Comparison of ENCODE assay signal across 12 cellular contexts in genomic region chr19:5036733-5037681, GRCh38.
DNase-seq lines count a peak whose midpoint lies in the region; ATAC-seq, FAIRE-seq and TF ChIP-seq lines count a peak whose summit lies in the region.
"Had no signal": no experiment of that assay in that cellular context is flagged by ENCODE, and none has a peak within 500 bp of the region (broad histone marks: within the 10 kb centered on the region; RNA-seq: fewer than 3 reads in every experiment).

No MANE protein-coding gene starts in this region.

- H3K9me3 ChIP-seq in right lobe of liver = no peaks in the 10 kb centered on the region
- no peaks in the 10 kb centered on the region for H3K9me3 ChIP-seq in HepG2 (ENCODE audit: low read length)
- no peaks in the 10 kb centered on the region for H3K9me3 ChIP-seq in mesodermal cell (ENCODE audit: control insufficient read depth, low read length)
- H3K9me3 ChIP-seq: upper lobe of left lung had no signal

- H3K36me3 Mint-ChIP-seq in activated T-cell treated with anti-CD3 and anti-CD28 coated beads, Interleukin-2, amount 50 U/mL, for 72 hours (ENCODE audit: insufficient read depth in 2 of 2) = no peaks in the 10 kb centered on the region

- 61% methylated on average over 22 of the region's 40 CpGs for WGBS in right lobe of liver (ENCODE audit: insufficient coverage, low coverage, low lambda C conversion rate, missing lambda C conversion rate)
- WGBS in HepG2 (ENCODE audit: low lambda C conversion rate) = 95% methylated on average over 40 of the region's 40 CpGs
- 87 to 91% methylated on average over 35 to 40 of the region's 40 CpGs for WGBS in mesodermal cell (ENCODE audit: insufficient coverage in 2 of 2), 2 experiments

- H3K27me3 ChIP-seq in right lobe of liver = no peaks in the 10 kb centered on the region
- H3K27me3 ChIP-seq in HepG2 (ENCODE audit: control insufficient read depth in 1 of 2, insufficient read depth in 2 of 2, low read length in 2 of 2) = no peaks in the 10 kb centered on the region
- H3K27me3 ChIP-seq: upper lobe of left lung had no signal

- peaks cover 18% of the 10 kb centered on the region; the same call in 1 of the 2 replicates for H4K20me1 ChIP-seq in HepG2 (ENCODE audit: insufficient read depth, low read length)

- peak; percentile 5 to 23 (median 13) for ATAC-seq in right lobe of liver
- ATAC-seq in HepG2 = no peak
- no peak for ATAC-seq in HG03108 (IDR thresholded peaks at IDR 0.05; ENCODE audit: unreplicated experiment)
- ATAC-seq in activated T-cell treated with anti-CD3 and anti-CD28 coated beads, Interleukin-2, amount 50 U/mL, for 72 hours (replicated peaks in 1 of 2) = no peak
- ATAC-seq: naive thymus-derived CD8-positive, alpha-beta T cell had no signal

- H3K27me3 Mint-ChIP-seq in activated T-cell treated with anti-CD3 and anti-CD28 coated beads, Interleukin-2, amount 50 U/mL, for 72 hours (ENCODE audit: low read depth) = no peaks in the 10 kb centered on the region
- H3K27me3 Mint-ChIP-seq: naive thymus-derived CD8-positive, alpha-beta T cell had no signal

- TF ChIP-seq POLR2A in right lobe of liver (IDR thresholded peaks at IDR 0.05) (no peak), HepG2 (IDR thresholded peaks at IDR 0.05; ENCODE audit: insufficient read depth in 1 of 2, low read depth in 2 of 2, low read length in 2 of 2) (no peak)

- TF ChIP-seq CTCF in right lobe of liver (IDR thresholded peaks at IDR 0.05) (no peak), HepG2 (CRISPR knock-in tag; IDR thresholded peaks at IDR 0.05) (no peak)

- intact Hi-C loops in right lobe of liver (cut with DNase I) (no loop called here), HepG2 (cut with micrococcal nuclease; ENCODE audit: unreplicated experiment) (no loop called here)

- POLR2A ChIA-PET in HepG2 (lab: Yijun Ruan, JAX) = interaction anchor here (1.3 kb wide), 1 partner anchor 9 kb away, joined by 3 read pairs; no protein-coding TSS in a partner anchor
- POLR2A ChIA-PET in HEK293T (lab: Yijun Ruan, JAX) = no interaction called here

- H2AFZ ChIP-seq in HepG2 (ENCODE audit: low read length) = no peak overlapping the region

- H3K4me1 ChIP-seq in right lobe of liver (no peaks in the 10 kb centered on the region), HepG2 (ENCODE audit: insufficient read depth, low read length) (peaks cover 2% of the 10 kb centered on the region; the same call in 1 of the 2 replicates), mesodermal cell (ENCODE audit: control insufficient read depth, insufficient read depth, low read length, poor library complexity, severe bottlenecking) (peaks cover 14% of the 10 kb centered on the region)

- no TSS peak for BruUV-seq in HepG2 (replicated peaks; lab: Mats Ljungman, UMichigan)

- no peak overlapping the region for H3K4me3 Mint-ChIP-seq in activated T-cell treated with anti-CD3 and anti-CD28 coated beads, Interleukin-2, amount 50 U/mL, for 72 hours
- H3K4me3 Mint-ChIP-seq: naive thymus-derived CD8-positive, alpha-beta T cell had no signal

- FAIRE-seq in HepG2 (lab: Jason Lieb, UNC) = no peak

- peaks cover 3% of the 10 kb centered on the region for H3K79me2 ChIP-seq in HepG2 (ENCODE audit: insufficient read depth, low read length)

- no peak overlapping the region for H3K4me3 ChIP-seq in right lobe of liver
- no peak overlapping the region for H3K4me3 ChIP-seq in HepG2 (replicated peaks in 1 of 3; ENCODE audit: insufficient read depth in 1 of 3, low read depth in 2 of 3, low read length in 3 of 3)
- no peak overlapping the region for H3K4me3 ChIP-seq in mesodermal cell (ENCODE audit: extremely low read depth, insufficient read depth, low read length, poor library complexity, severe bottlenecking)
- H3K4me3 ChIP-seq: upper lobe of left lung had no signal

- H3K27ac ChIP-seq in right lobe of liver = no peak overlapping the region
- no peak overlapping the region for H3K27ac ChIP-seq in HepG2 (ENCODE audit: extremely low read length, insufficient read depth, low read length)
- H3K27ac ChIP-seq in mesodermal cell (ENCODE audit: low read depth, low read length, severe bottlenecking) = peak overlapping the region; percentile 62
- H3K27ac ChIP-seq: upper lobe of left lung had no signal

- no peaks in the 10 kb centered on the region for H3K9me3 Mint-ChIP-seq in activated T-cell treated with anti-CD3 and anti-CD28 coated beads, Interleukin-2, amount 50 U/mL, for 72 hours
- H3K9me3 Mint-ChIP-seq: naive thymus-derived CD8-positive, alpha-beta T cell had no signal

- TF ChIP-seq EP300 in HepG2 (IDR thresholded peaks at IDR 0.05; ENCODE audit: low read depth in 2 of 2, low read length in 2 of 2) (no peak), HepG2 (CRISPR knock-in tag; IDR thresholded peaks at IDR 0.05; ENCODE audit: borderline replicate concordance) (no peak)

- TF ChIP-seq RAD21 in HepG2 (CRISPR knock-in tag; IDR thresholded peaks at IDR 0.05) = no peak

- H3K36me3 ChIP-seq in right lobe of liver = peaks cover 0 to 47% (median 4%) of the 10 kb centered on the region in 4 donors
- H3K36me3 ChIP-seq in HepG2 (replicated peaks in 1 of 2; ENCODE audit: control insufficient read depth in 1 of 2, insufficient read depth in 2 of 2, low read length in 2 of 2) = peaks cover 29 to 52% of the 10 kb centered on the region in 2 experiments; a peak in 4 of 5 replicates
- H3K36me3 ChIP-seq in mesodermal cell (ENCODE audit: control insufficient read depth, insufficient read depth, low read length) = peaks cover 55% of the 10 kb centered on the region

- peak in 1 of 3 donors; percentile 57 for DNase-seq in right lobe of liver
- no peak for DNase-seq in HepG2 (ENCODE audit: low spot score)
- peak; percentile 57 for DNase-seq in dedifferentiated amniotic fluid mesenchymal stem cell (ENCODE audit: extremely low spot score)
- no peak for DNase-seq in NCI-H146 treated with DMSO at 0.1 percent for 48 hours (lab: John Stamatoyannopoulos, UW; ENCODE audit: unreplicated experiment)
- DNase-seq in HEK293T (ENCODE audit: extremely low spot score) = no peak
- no peak for DNase-seq in activated T-cell treated with anti-CD3 and anti-CD28 coated beads, Interleukin-2, amount 50 U/mL, for 72 hours
- DNase-seq: central memory CD4-positive, alpha-beta T cell; naive thymus-derived CD8-positive, alpha-beta T cell; T-helper 2 cell had no signal

- H3K27ac Mint-ChIP-seq in activated T-cell treated with anti-CD3 and anti-CD28 coated beads, Interleukin-2, amount 50 U/mL, for 72 hours = no peak overlapping the region

- in situ Hi-C loops in HepG2 (cut with HindIII; ENCODE audit: extremely low pct_ligation_motif_present, low pct_unique_long_range_greater_than_20kb) = loop anchor here (10.0 kb wide), 1 partner anchor 162 kb away; no protein-coding TSS in a partner anchor

- no peak overlapping the region for H3K4me2 ChIP-seq in HepG2 (ENCODE audit: low read depth, low read length)

- H3K4me1 Mint-ChIP-seq in activated T-cell treated with anti-CD3 and anti-CD28 coated beads, Interleukin-2, amount 50 U/mL, for 72 hours (ENCODE audit: low read depth) = no peaks in the 10 kb centered on the region

- no peak overlapping the region for H3K9ac ChIP-seq in HepG2 (ENCODE audit: insufficient read depth, low read depth, low read length)

- CTCF ChIA-PET in HepG2 (lab: Yijun Ruan, JAX; ENCODE audit: low intra/inter-chr PET ratio, low total read pairs) (no interaction called here), HEK293T (lab: Yijun Ruan, JAX) (interaction anchor here (1.2 kb wide), 1 partner anchor 10 kb away, joined by 3 read pairs; no protein-coding TSS in a partner anchor)

TF ChIP-seq in HepG2, 621 proteins besides CTCF, POLR2A, EP300 and RAD21 (continues in another document):
- TF ChIP-seq FOXJ3 (CRISPR knock-in tag; IDR thresholded peaks at IDR 0.05; ENCODE audit: borderline replicate concordance) (no peak), ZFP36L2 (CRISPR knock-in tag; IDR thresholded peaks at IDR 0.05) (no peak), NR0B2 (CRISPR knock-in tag; IDR thresholded peaks at IDR 0.05) (no peak), CREB1 (IDR thresholded peaks at IDR 0.05) (no peak), CREB1 (CRISPR knock-in tag; IDR thresholded peaks at IDR 0.05) (no peak), ZNF567 (CRISPR knock-in tag; IDR thresholded peaks at IDR 0.05; ENCODE audit: borderline replicate concordance) (no peak)

TF ChIP-seq in HEK293T, 16 proteins besides CTCF, POLR2A, EP300 and RAD21:
- no peak for TF ChIP-seq FOXM1 (IDR thresholded peaks at IDR 0.05; ENCODE audit: borderline replicate concordance)
- TF ChIP-seq SP1 (IDR thresholded peaks at IDR 0.05) = no peak
- no peak for TF ChIP-seq SUZ12 (IDR thresholded peaks at IDR 0.05)
- no peak for TF ChIP-seq ARNT (IDR thresholded peaks at IDR 0.05)
- no peak for TF ChIP-seq ZNF384 (IDR thresholded peaks at IDR 0.05)
- TF ChIP-seq BHLHE40 (IDR thresholded peaks at IDR 0.05; ENCODE audit: borderline replicate concordance) = no peak
- TF ChIP-seq ELF4 (IDR thresholded peaks at IDR 0.05) = no peak
- TF ChIP-seq FOXK2 (IDR thresholded peaks at IDR 0.05) = no peak

Comparison
In these comparisons a context has a peak if more than half of its experiments do, and no peak if none do; other contexts are left out.
1. ATAC-seq: peak in right lobe of liver (4 of 4); none in HepG2 (single experiment), HG03108 (single experiment) and activated T-cell treated with anti-CD3 and anti-CD28 coated beads, Interleukin-2, amount 50 U/mL, for 72 hours (0 of 2).